Comparison of ENCODE assay signal across 1 cellular context in the genomic region with DNA sequence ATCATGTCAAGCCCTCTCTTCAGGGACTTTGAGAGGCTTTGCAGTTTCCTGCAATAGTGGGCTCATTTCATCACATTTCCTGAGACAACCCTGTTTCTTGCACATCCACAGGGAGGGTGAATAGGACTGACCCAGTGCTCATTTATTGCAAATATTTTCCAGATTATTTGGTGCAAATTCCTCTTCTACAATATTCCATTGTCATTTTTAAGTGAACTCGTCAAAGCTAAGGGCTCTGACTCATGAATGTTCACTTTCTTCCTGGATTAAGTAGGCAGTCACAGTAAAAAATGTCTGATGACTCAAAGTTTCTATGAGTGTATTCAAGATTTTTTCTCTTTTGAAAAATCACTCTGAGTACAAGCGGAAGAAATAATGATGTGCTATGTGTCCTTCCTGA.
TF ChIP-seq lines count a peak whose summit lies in the region.

No MANE protein-coding gene starts in this region.

TF ChIP-seq in HCT116, 20 proteins besides CTCF, POLR2A, EP300 and RAD21 (continued from another document):
- TF ChIP-seq TCF7L2 (IDR thresholded peaks at IDR 0.05; ENCODE audit: borderline replicate concordance, extremely low read depth, insufficient read depth, insufficient read length) = peak; percentile 80
- peak; percentile 99 for TF ChIP-seq SP1 (IDR thresholded peaks at IDR 0.05; ENCODE audit: low read depth)
- no peak for TF ChIP-seq EZH2phosphoT487 (IDR thresholded peaks at IDR 0.05; ENCODE audit: borderline replicate concordance)
- TF ChIP-seq, protein P1, sequence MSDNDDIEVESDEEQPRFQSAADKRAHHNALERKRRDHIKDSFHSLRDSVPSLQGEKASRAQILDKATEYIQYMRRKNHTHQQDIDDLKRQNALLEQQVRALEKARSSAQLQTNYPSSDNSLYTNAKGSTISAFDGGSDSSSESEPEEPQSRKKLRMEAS (IDR thresholded peaks at IDR 0.05) = peak; percentile 62; the same call in 1 of the 2 replicates
- peak; percentile 41 for TF ChIP-seq YY1 (IDR thresholded peaks at IDR 0.05; ENCODE audit: extremely low read depth, insufficient replicate concordance, low read depth, low read length)
- TF ChIP-seq ZNF274 (IDR thresholded peaks at IDR 0.05; ENCODE audit: low read depth, low read length) = no peak
